In genomic region chr2:46333912-46334311, GRCh38 we compare ENCODE assay signal across 1 cellular context.
TF ChIP-seq lines count a peak whose summit lies in the region.

No MANE protein-coding gene starts in this region.

TF ChIP-seq in WTC11, 78 proteins besides CTCF, POLR2A, EP300 and RAD21 (continued from another document):
- TF ChIP-seq, protein P1, sequence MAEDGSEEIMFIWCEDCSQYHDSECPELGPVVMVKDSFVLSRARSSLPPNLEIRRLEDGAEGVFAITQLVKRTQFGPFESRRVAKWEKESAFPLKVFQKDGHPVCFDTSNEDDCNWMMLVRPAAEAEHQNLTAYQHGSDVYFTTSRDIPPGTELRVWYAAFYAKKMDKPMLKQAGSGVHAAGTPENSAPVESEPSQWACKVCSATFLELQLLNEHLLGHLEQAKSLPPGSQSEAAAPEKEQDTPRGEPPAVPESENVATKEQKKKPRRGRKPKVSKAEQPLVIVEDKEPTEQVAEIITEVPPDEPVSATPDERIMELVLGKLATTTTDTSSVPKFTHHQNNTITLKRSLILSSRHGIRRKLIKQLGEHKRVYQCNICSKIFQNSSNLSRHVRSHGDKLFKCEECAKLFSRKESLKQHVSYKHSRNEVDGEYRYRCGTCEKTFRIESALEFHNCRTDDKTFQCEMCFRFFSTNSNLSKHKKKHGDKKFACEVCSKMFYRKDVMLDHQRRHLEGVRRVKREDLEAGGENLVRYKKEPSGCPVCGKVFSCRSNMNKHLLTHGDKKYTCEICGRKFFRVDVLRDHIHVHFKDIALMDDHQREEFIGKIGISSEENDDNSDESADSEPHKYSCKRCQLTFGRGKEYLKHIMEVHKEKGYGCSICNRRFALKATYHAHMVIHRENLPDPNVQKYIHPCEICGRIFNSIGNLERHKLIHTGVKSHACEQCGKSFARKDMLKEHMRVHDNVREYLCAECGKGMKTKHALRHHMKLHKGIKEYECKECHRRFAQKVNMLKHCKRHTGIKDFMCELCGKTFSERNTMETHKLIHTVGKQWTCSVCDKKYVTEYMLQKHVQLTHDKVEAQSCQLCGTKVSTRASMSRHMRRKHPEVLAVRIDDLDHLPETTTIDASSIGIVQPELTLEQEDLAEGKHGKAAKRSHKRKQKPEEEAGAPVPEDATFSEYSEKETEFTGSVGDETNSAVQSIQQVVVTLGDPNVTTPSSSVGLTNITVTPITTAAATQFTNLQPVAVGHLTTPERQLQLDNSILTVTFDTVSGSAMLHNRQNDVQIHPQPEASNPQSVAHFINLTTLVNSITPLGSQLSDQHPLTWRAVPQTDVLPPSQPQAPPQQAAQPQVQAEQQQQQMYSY (CRISPR knock-in tag; IDR thresholded peaks at IDR 0.05), result no peak
